10 cellular contexts compared by ENCODE assay signal in genomic region chr12:6952121-6952859, GRCh38. TPM values are rescaled to one million over a fixed set of nuclear protein-coding genes. Genes with fewer than 3 reads are reported as not detected.
DNase-seq lines count a peak whose midpoint lies in the region; ATAC-seq and TF ChIP-seq lines count a peak whose summit lies in the region.
"Had no signal": no experiment of that assay in that cellular context is flagged by ENCODE, and none has a peak within 500 bp of the region (broad histone marks: within the 10 kb centered on the region; RNA-seq: fewer than 3 reads in every experiment).

No MANE protein-coding gene starts in this region.

- H3K27ac Mint-ChIP-seq in activated T-cell treated with anti-CD3 and anti-CD28 coated beads, Interleukin-2, amount 50 U/mL, for 24 hours: peak overlapping the region; percentile 99

- H3K4me3 Mint-ChIP-seq in activated T-cell treated with anti-CD3 and anti-CD28 coated beads, Interleukin-2, amount 50 U/mL, for 24 hours: peak overlapping the region; percentile 99

- DNase-seq in activated CD8-positive, alpha-beta memory T cell treated with anti-CD3 and anti-CD28 coated beads for 24 hours: peak; percentile 81
- DNase-seq in activated CD8-positive, alpha-beta memory T cell treated with anti-CD3 and anti-CD28 coated beads, Interleukin-2, amount 50 U/mL, for 4 hours: no peak
- DNase-seq in activated T-cell treated with anti-CD3 and anti-CD28 coated beads, Interleukin-2, amount 50 U/mL, for 24 hours: peak; percentile 69
- peak; percentile 32 to 83 for DNase-seq in left lung
- no peak for DNase-seq in thoracic aorta (ENCODE audit: low spot score)
- no peak for DNase-seq in HCEC 1CT
- no peak for DNase-seq in HuH-7 (ENCODE audit: low spot score)
- DNase-seq in NCI-H187 (lab: John Stamatoyannopoulos, UW): no peak

- no peak for TF ChIP-seq CTCF in left lung (IDR thresholded peaks at IDR 0.05)
- TF ChIP-seq CTCF in thoracic aorta (IDR thresholded peaks at IDR 0.05): no peak

- intact Hi-C loops in left lung (cut with DNase I): loop anchor here in 1 of 2 donors (10.0 kb wide), 1 partner anchor 163 kb away; no protein-coding TSS in a partner anchor

- H3K27me3 Mint-ChIP-seq in activated T-cell treated with anti-CD3 and anti-CD28 coated beads, Interleukin-2, amount 50 U/mL, for 24 hours: no peaks in the 10 kb centered on the region

- H3K36me3 ChIP-seq in left lung: peaks cover 0 to 36% of the 10 kb centered on the region in 2 donors
- no peaks in the 10 kb centered on the region for H3K36me3 ChIP-seq in thoracic aorta

- H3K27me3 ChIP-seq in left lung: no peaks in the 10 kb centered on the region
- H3K27me3 ChIP-seq in thoracic aorta (replicated peaks; ENCODE audit: insufficient read depth): no peaks in the 10 kb centered on the region

- H3K4me1 ChIP-seq in left lung: peaks cover 5 to 71% of the 10 kb centered on the region in 2 donors
- peaks cover 2 to 5% of the 10 kb centered on the region in 2 donors for H3K4me1 ChIP-seq in thoracic aorta (ENCODE audit: control insufficient read depth in 1 of 2, low read depth in 2 of 2)

- no peaks in the 10 kb centered on the region for H3K9me3 ChIP-seq in left lung
- no peaks in the 10 kb centered on the region for H3K9me3 ChIP-seq in thoracic aorta

- H3K27ac ChIP-seq in left lung (peak overlapping the region; percentile 82 to 93), thoracic aorta (no peak overlapping the region)

- no peak for ATAC-seq in left lung
- ATAC-seq in thoracic aorta (ENCODE audit: insufficient number of reproducible peaks, low FRiP score, low read depth): no peak

- H3K4me1 Mint-ChIP-seq in activated T-cell treated with anti-CD3 and anti-CD28 coated beads, Interleukin-2, amount 50 U/mL, for 24 hours (ENCODE audit: low read depth): peaks cover 77% of the 10 kb centered on the region

- H3K36me3 Mint-ChIP-seq in activated T-cell treated with anti-CD3 and anti-CD28 coated beads, Interleukin-2, amount 50 U/mL, for 24 hours (ENCODE audit: low read depth): peaks cover 67% of the 10 kb centered on the region

- H3K4me3 ChIP-seq in left lung (peak overlapping the region; percentile 23 to 69), thoracic aorta (peak overlapping the region; percentile 66)

- no peaks in the 10 kb centered on the region for H3K9me3 Mint-ChIP-seq in activated T-cell treated with anti-CD3 and anti-CD28 coated beads, Interleukin-2, amount 50 U/mL, for 24 hours

RNA-seq across cellular contexts. Expression of gene PTPN6, which starts 1.1 kb away (rescaled TPM):
- total RNA-seq in left lung: 100 to 1,000 TPM in 1 of 2 donors, 10 to 100 TPM in 1; 74.6 to 145 TPM
- 10 to 100 TPM; 19.0 to 24.0 TPM for total RNA-seq in thoracic aorta

RNA-seq across cellular contexts. Expression of gene C12orf57, which starts 8.5 kb away (rescaled TPM):
- total RNA-seq in left lung (100 to 1,000 TPM; 159 to 194 TPM), thoracic aorta (100 to 1,000 TPM; 370 to 416 TPM)

RNA-seq across cellular contexts. Expression of gene RNU7-1, which starts 8.7 kb away (rescaled TPM):
- total RNA-seq in left lung (not detected), thoracic aorta (not detected)
- total RNA-seq: HT-29, RPMI7951 had no signal

RNA-seq across cellular contexts. Expression of gene PHB2, which starts 18.2 kb away (rescaled TPM):
- total RNA-seq in left lung (100 to 1,000 TPM; 113 to 142 TPM), thoracic aorta (100 to 1,000 TPM; 103 to 139 TPM)

RNA-seq across cellular contexts. Expression of gene EMG1, which starts 18.4 kb away (rescaled TPM):
- total RNA-seq in left lung: 10 to 100 TPM; 36.3 to 46.6 TPM
- 10 to 100 TPM; 31.5 to 31.7 TPM for total RNA-seq in thoracic aorta

Comparison
In these comparisons a context has a peak if more than half of its experiments do, and no peak if none do; other contexts are left out.
1. DNase-seq: peak in activated CD8-positive, alpha-beta memory T cell treated with anti-CD3 and anti-CD28 coated beads for 24 hours (single experiment), activated T-cell treated with anti-CD3 and anti-CD28 coated beads, Interleukin-2, amount 50 U/mL, for 24 hours (single experiment) and left lung (2 of 2); none in activated CD8-positive, alpha-beta memory T cell treated with anti-CD3 and anti-CD28 coated beads, Interleukin-2, amount 50 U/mL, for 4 hours (single experiment), thoracic aorta (single experiment), HCEC 1CT (single experiment), HuH-7 (single experiment) and NCI-H187 (0 of 2).
2. H3K27ac ChIP-seq: peak in left lung (2 of 2); none in thoracic aorta (0 of 2).